In genomic region chr7:44757311-44757710, GRCh38 we compare ENCODE assay signal across 21 cellular contexts. TPM values are rescaled to one million over a fixed set of nuclear protein-coding genes. Genes with fewer than 3 reads are reported as not detected.
DNase-seq lines count a peak whose midpoint lies in the region; ATAC-seq and TF ChIP-seq lines count a peak whose summit lies in the region.
"Had no signal": no experiment of that assay in that cellular context is flagged by ENCODE, and none has a peak within 500 bp of the region (broad histone marks: within the 10 kb centered on the region; RNA-seq: fewer than 3 reads in every experiment).

No MANE protein-coding gene starts in this region.

- peaks cover 27% of the 10 kb centered on the region for H3K36me3 Mint-ChIP-seq in activated CD8-positive, alpha-beta T cell treated with anti-CD3 and anti-CD28 coated beads for 36 hours (ENCODE audit: low read depth)

- no peaks in the 10 kb centered on the region for H3K9me3 Mint-ChIP-seq in activated CD8-positive, alpha-beta T cell treated with anti-CD3 and anti-CD28 coated beads for 36 hours

- H3K27me3 Mint-ChIP-seq in activated CD8-positive, alpha-beta T cell treated with anti-CD3 and anti-CD28 coated beads for 36 hours, result no peaks in the 10 kb centered on the region

- peaks cover 40% of the 10 kb centered on the region for H3K79me2 ChIP-seq in hepatocyte

- no peaks in the 10 kb centered on the region for H3K27me3 ChIP-seq in hepatocyte
- no peaks in the 10 kb centered on the region for H3K27me3 ChIP-seq in tibial artery
- H3K27me3 ChIP-seq: foreskin keratinocyte, left lung had no signal

- WGBS in hepatocyte (ENCODE audit: low lambda C conversion rate, missing lambda C conversion rate), result 96% methylated on average over 10 of the region's 10 CpGs

- no peaks in the 10 kb centered on the region for H3K9me2 ChIP-seq in hepatocyte (replicated peaks; ENCODE audit: insufficient read depth)

- no peak for ATAC-seq in activated CD8-positive, alpha-beta T cell treated with anti-CD3 and anti-CD28 coated beads for 36 hours
- ATAC-seq: foreskin keratinocyte, GM12878, HCT116, left lung had no signal

- TF ChIP-seq CTCF in astrocyte of the cerebellum (IDR thresholded peaks at IDR 0.05; ENCODE audit: low read depth, low read length, missing control alignments) (no peak), hepatocyte (IDR thresholded peaks at IDR 0.05; ENCODE audit: poor library complexity) (no peak), tibial artery (IDR thresholded peaks at IDR 0.05) (no peak)
- TF ChIP-seq CTCF in activated CD8-positive, alpha-beta T cell treated with anti-CD3 and anti-CD28 coated beads for 36 hours (IDR thresholded peaks at IDR 0.05), result no peak

- CTCF ChIA-PET in activated CD8-positive, alpha-beta T cell treated with anti-CD3 and anti-CD28 coated beads for 36 hours (lab: Charles Lee), result no interaction called here

- H3K4me2 ChIP-seq in hepatocyte, result no peak overlapping the region
- H3K4me2 ChIP-seq: KMS-11 had no signal

- H4K20me1 ChIP-seq in hepatocyte (ENCODE audit: insufficient read depth, poor library complexity, severe bottlenecking), result peaks cover 6% of the 10 kb centered on the region

- H3K4me1 ChIP-seq in hepatocyte (ENCODE audit: insufficient read depth) (no peaks in the 10 kb centered on the region), tibial artery (peaks cover 4 to 40% (median 26%) of the 10 kb centered on the region in 4 donors)

- no peak overlapping the region for H3K27ac Mint-ChIP-seq in activated CD8-positive, alpha-beta T cell treated with anti-CD3 and anti-CD28 coated beads for 36 hours

- DNase-seq in DMS 273 (lab: John Stamatoyannopoulos, UW; ENCODE audit: unreplicated experiment) (peak; percentile 52), DMS 273 treated with DMSO at 0.1 percent for 48 hours (lab: John Stamatoyannopoulos, UW) (no peak), astrocyte of the cerebellum (ENCODE audit: low read depth) (peak; percentile 27), hepatocyte (ENCODE audit: low spot score) (peak; percentile 51), substantia nigra (lab: John Stamatoyannopoulos, UW) (peak in 27 of 49 donors; percentile 13 to 62 (median 31)), tibial artery (no peak), amniotic stem cell (lab: John Stamatoyannopoulos, UW) (no peak)
- DNase-seq in activated CD8-positive, alpha-beta T cell treated with anti-CD3 and anti-CD28 coated beads for 36 hours, result no peak
- DNase-seq: activated CD4-positive, alpha-beta T cell treated with anti-CD3 and anti-CD28 coated beads for 4 hours; activated effector memory CD4-positive, alpha-beta T cell treated with anti-CD3 and anti-CD28 coated beads, Interleukin-2, amount 50 U/mL, for 16 hours; cortex of kidney; foreskin keratinocyte; GF-D8; left lung; NCI-H2171; NCI-H82; stimulated activated CD4-positive, alpha-beta T cell treated with anti-CD3 and anti-CD28 coated beads, Interleukin-4, amount 100 ng/mL, for 24 hours had no signal

- H3K27ac ChIP-seq in hepatocyte, result no peak overlapping the region
- peak overlapping the region; percentile 69 for H3K27ac ChIP-seq in substantia nigra (ENCODE audit: low read depth, low read length, poor library complexity, severe bottlenecking)
- H3K27ac ChIP-seq in tibial artery, result peak overlapping the region in 1 of 2 donors; percentile 1
- H3K27ac ChIP-seq: 22Rv1, foreskin keratinocyte, KMS-11, left lung had no signal

- H3K4me3 ChIP-seq in astrocyte of the cerebellum (ENCODE audit: low read depth, low read length) (no peak overlapping the region), hepatocyte (no peak overlapping the region), tibial artery (no peak overlapping the region)
- H3K4me3 ChIP-seq: GM12878, left lung had no signal

- H3K9me3 ChIP-seq in hepatocyte (ENCODE audit: low read depth), result no peaks in the 10 kb centered on the region
- H3K9me3 ChIP-seq in tibial artery, result no peaks in the 10 kb centered on the region
- H3K9me3 ChIP-seq: left lung had no signal

- H3K4me1 Mint-ChIP-seq in activated CD8-positive, alpha-beta T cell treated with anti-CD3 and anti-CD28 coated beads for 36 hours (ENCODE audit: low read depth), result peaks cover 18% of the 10 kb centered on the region

- intact Hi-C loops in tibial artery (cut with DNase I; ENCODE audit: low total_unique reads), result no loop called here
- intact Hi-C loops in activated CD8-positive, alpha-beta T cell treated with anti-CD3 and anti-CD28 coated beads for 36 hours (cut with micrococcal nuclease), result loop anchor here (10.0 kb wide), 1 partner anchor 173 kb away; the partner anchor contains the start of gene TMED4

- H3K4me3 Mint-ChIP-seq in activated CD8-positive, alpha-beta T cell treated with anti-CD3 and anti-CD28 coated beads for 36 hours, result no peak overlapping the region

- H3K36me3 ChIP-seq in hepatocyte (replicated peaks; ENCODE audit: insufficient read depth, low read depth) (no peaks in the 10 kb centered on the region), tibial artery (peaks cover 33 to 55% (median 50%) of the 10 kb centered on the region in 3 donors)

- POLR2A ChIA-PET in activated CD8-positive, alpha-beta T cell treated with anti-CD3 and anti-CD28 coated beads for 36 hours (lab: Charles Lee), result interaction anchor here (1.2 to 1.9 kb wide), 2 partner anchors 13 to 173 kb away, joined by 3 to 5 read pairs; no protein-coding TSS in a partner anchor

- in situ Hi-C loops in astrocyte of the cerebellum (cut with HindIII; ENCODE audit: low sequenced_read_pairs), result no loop called here

- H2AFZ ChIP-seq in hepatocyte, result no peak overlapping the region

RNA-seq across cellular contexts. Expression of gene ZMIZ2, which starts 8.7 kb away (rescaled TPM):
- total RNA-seq in hepatocyte, result 6.2 and 10.5 TPM in 2 replicates
- 37.0 and 39.6 TPM in 2 replicates for polyA plus RNA-seq in hepatocyte
- 100 to 1,000 TPM; 131 to 134 TPM for total RNA-seq in activated CD8-positive, alpha-beta T cell treated with anti-CD3 and anti-CD28 coated beads for 36 hours

RNA-seq across cellular contexts. Expression of gene PPIA, which starts 39.2 kb away (rescaled TPM):
- 2,189 and 2,465 TPM in 2 replicates for total RNA-seq in hepatocyte
- 2,123 and 2,231 TPM in 2 replicates for polyA plus RNA-seq in hepatocyte
- 1,000 to 10,000 TPM; 2,824 to 2,882 TPM for total RNA-seq in activated CD8-positive, alpha-beta T cell treated with anti-CD3 and anti-CD28 coated beads for 36 hours

Comparison
In these comparisons a context has a peak if more than half of its experiments do, and no peak if none do; other contexts are left out.
1. DNase-seq: peak in DMS 273 (single experiment), astrocyte of the cerebellum (single experiment), hepatocyte (single experiment) and substantia nigra (27 of 49); none in DMS 273 treated with DMSO at 0.1 percent for 48 hours (single experiment), tibial artery (0 of 2), amniotic stem cell (single experiment) and activated CD8-positive, alpha-beta T cell treated with anti-CD3 and anti-CD28 coated beads for 36 hours (single experiment).
2. RNA of gene ZMIZ2, which starts 8.7 kb away (total RNA-seq): 131 to 134 TPM in activated CD8-positive, alpha-beta T cell treated with anti-CD3 and anti-CD28 coated beads for 36 hours; 6.2 to 10.5 TPM in hepatocyte; every median in the first group is over 10 times any median in the second.